In the genomic region with DNA sequence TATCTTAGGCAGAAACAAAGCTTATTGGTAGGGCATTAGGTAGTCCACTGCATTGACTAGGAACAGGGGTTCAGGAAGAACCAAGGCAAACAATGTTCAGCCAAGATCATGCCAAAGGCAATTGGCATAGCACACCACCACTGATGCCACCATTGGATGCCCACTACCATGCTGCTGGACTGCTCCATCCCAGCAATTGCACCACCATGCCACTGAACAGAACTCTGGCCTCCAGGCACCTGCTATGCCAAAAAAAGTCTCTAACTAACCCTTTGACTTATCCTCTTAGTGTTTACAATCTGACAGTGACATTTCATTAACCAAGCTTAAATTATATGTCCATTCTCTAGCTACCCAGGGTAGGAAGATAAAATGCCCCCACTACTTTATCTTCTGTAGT, we compare ENCODE assay signal across 21 cellular contexts.
A peak's percentile ranks its signal among the peaks of the same experiment; 100 is the strongest.
DNase-seq lines count a peak whose midpoint lies in the region; ATAC-seq, FAIRE-seq and TF ChIP-seq lines count a peak whose summit lies in the region.
"Had no signal": no experiment of that assay in that cellular context is flagged by ENCODE, and none has a peak within 500 bp of the region (broad histone marks: within the 10 kb centered on the region; RNA-seq: fewer than 3 reads in every experiment).

No MANE protein-coding gene starts in this region.

- no peak overlapping the region for H3K4me3 ChIP-seq in liver (ENCODE audit: low read depth in 1 of 3, low read length in 3 of 3)
- H3K4me3 ChIP-seq in HepG2 (replicated peaks in 1 of 3; ENCODE audit: insufficient read depth in 1 of 3, low read depth in 2 of 3, low read length in 3 of 3), result no peak overlapping the region
- H3K4me3 ChIP-seq in right lobe of liver, result no peak overlapping the region
- H3K4me3 ChIP-seq: A549; BLaER1 treated with 17β-estradiol and CSF1 and Interleukin-3, amounts not matched to agents 10 nM and 100 nM had no signal

- H3K9ac ChIP-seq in liver (ENCODE audit: low read depth in 1 of 2, low read length in 2 of 2) (no peak overlapping the region), HepG2 (ENCODE audit: insufficient read depth, low read depth, low read length) (no peak overlapping the region)
- H3K9ac ChIP-seq: BLaER1 treated with 17β-estradiol and CSF1 and Interleukin-3, amounts not matched to agents 10 nM and 100 nM had no signal

- TF ChIP-seq CTCF in liver (IDR thresholded peaks at IDR 0.05; ENCODE audit: low read depth, low read length, missing input control), result no peak
- no peak for TF ChIP-seq CTCF in HepG2 (CRISPR knock-in tag; IDR thresholded peaks at IDR 0.05)
- no peak for TF ChIP-seq CTCF in right lobe of liver (IDR thresholded peaks at IDR 0.05)

- TF ChIP-seq EP300 in HepG2 (IDR thresholded peaks at IDR 0.05; ENCODE audit: low read depth in 2 of 2, low read length in 2 of 2) (no peak), HepG2 (CRISPR knock-in tag; IDR thresholded peaks at IDR 0.05; ENCODE audit: borderline replicate concordance) (no peak)

- CTCF ChIA-PET in HepG2 (lab: Yijun Ruan, JAX; ENCODE audit: low intra/inter-chr PET ratio, low total read pairs), result no interaction called here

- intact Hi-C loops in HepG2 (cut with micrococcal nuclease; ENCODE audit: unreplicated experiment) (loop anchor here (10.0 kb wide), 1 partner anchor 131 kb away; no protein-coding TSS in a partner anchor), right lobe of liver (cut with DNase I) (no loop called here)

- FAIRE-seq in HepG2 (lab: Jason Lieb, UNC), result no peak
- peak; percentile 20 for FAIRE-seq in urothelium cell line (lab: Jason Lieb, UNC)
- FAIRE-seq: A549, D721Med, GM12891, GM19239 had no signal

- no peaks in the 10 kb centered on the region for H3K27me3 ChIP-seq in liver (ENCODE audit: control insufficient read depth in 4 of 4, insufficient read depth in 4 of 4, low read length in 3 of 4)
- no peaks in the 10 kb centered on the region for H3K27me3 ChIP-seq in HepG2 (ENCODE audit: control insufficient read depth in 1 of 2, insufficient read depth in 2 of 2, low read length in 2 of 2)
- no peaks in the 10 kb centered on the region for H3K27me3 ChIP-seq in right lobe of liver
- H3K27me3 ChIP-seq: BLaER1 treated with 17β-estradiol and CSF1 and Interleukin-3, amounts not matched to agents 10 nM and 100 nM had no signal

- H3K9me3 ChIP-seq in liver (ENCODE audit: control insufficient read depth in 4 of 4, low read length in 3 of 4), result no peaks in the 10 kb centered on the region
- no peaks in the 10 kb centered on the region; the same call in 1 of the 2 replicates for H3K9me3 ChIP-seq in HepG2 (ENCODE audit: low read length)
- H3K9me3 ChIP-seq in right lobe of liver, result no peaks in the 10 kb centered on the region
- H3K9me3 ChIP-seq: A549; BLaER1 treated with 17β-estradiol and CSF1 and Interleukin-3, amounts not matched to agents 10 nM and 100 nM; Caco-2 had no signal

- H4K20me1 ChIP-seq in HepG2 (ENCODE audit: insufficient read depth, low read length), result no peaks in the 10 kb centered on the region
- H4K20me1 ChIP-seq: BLaER1 treated with 17β-estradiol and CSF1 and Interleukin-3, amounts not matched to agents 10 nM and 100 nM had no signal

- no TSS peak for BruUV-seq in HepG2 (replicated peaks; lab: Mats Ljungman, UMichigan)

- DNase-seq in HepG2 (ENCODE audit: low spot score) (no peak), right lobe of liver (peak in 2 of 3 donors; percentile 67 to 87), urothelium cell line (ENCODE audit: low spot score) (no peak)
- DNase-seq in stimulated activated CD4-positive, alpha-beta T cell treated with anti-CD3 and anti-CD28 coated beads, Interleukin-12 subunit alpha, Interleukin-12 subunit beta, amount 100 ng/mL, for 4 hours, result no peak
- DNase-seq: AML-193; Caco-2; Calu3; CD4-positive, alpha-beta memory T cell; CD4-positive, CD25-positive, alpha-beta regulatory T cell; CD8-positive, alpha-beta memory T cell; DMS79 treated with DMSO at 0.1 percent for 48 hours; GF-D8 had no signal

- TF ChIP-seq POLR2A in HepG2 (IDR thresholded peaks at IDR 0.05; ENCODE audit: insufficient read depth in 1 of 2, low read depth in 2 of 2, low read length in 2 of 2), result no peak
- TF ChIP-seq POLR2A in right lobe of liver (IDR thresholded peaks at IDR 0.05), result no peak

- peak overlapping the region; percentile 62 to 74 for H3K27ac ChIP-seq in liver (ENCODE audit: low read depth in 1 of 2, low read length in 2 of 2)
- no peak overlapping the region for H3K27ac ChIP-seq in HepG2 (ENCODE audit: extremely low read length, insufficient read depth, low read length)
- peak overlapping the region; percentile 28 to 67 (median 60) for H3K27ac ChIP-seq in right lobe of liver
- H3K27ac ChIP-seq: 22Rv1; A549; BLaER1 treated with 17β-estradiol and CSF1 and Interleukin-3, amounts not matched to agents 10 nM and 100 nM; C4-2B had no signal

- in situ Hi-C loops in HepG2 (cut with HindIII; ENCODE audit: extremely low pct_ligation_motif_present, low pct_unique_long_range_greater_than_20kb), result no loop called here

- POLR2A ChIA-PET in HepG2 (lab: Yijun Ruan, JAX), result no interaction called here

- ATAC-seq in HepG2 (no peak), right lobe of liver (peak; percentile 66 to 84 (median 80)), HG02938 (IDR thresholded peaks at IDR 0.05; ENCODE audit: unreplicated experiment) (no peak)
- ATAC-seq: A549 had no signal

- no peaks in the 10 kb centered on the region for H3K79me2 ChIP-seq in HepG2 (ENCODE audit: insufficient read depth, low read length)

- no peak overlapping the region for H2AFZ ChIP-seq in HepG2 (ENCODE audit: low read length)

- H3K36me3 ChIP-seq in liver (ENCODE audit: control insufficient read depth in 4 of 4, insufficient read depth in 3 of 4, low read depth in 1 of 4, low read length in 3 of 4) (peaks cover 0 to 1% (median 0%) of the 10 kb centered on the region in 4 donors), HepG2 (replicated peaks in 1 of 2; ENCODE audit: control insufficient read depth in 1 of 2, insufficient read depth in 2 of 2, low read length in 2 of 2) (no peaks in the 10 kb centered on the region), right lobe of liver (no peaks in the 10 kb centered on the region)
- H3K36me3 ChIP-seq: BLaER1 treated with 17β-estradiol and CSF1 and Interleukin-3, amounts not matched to agents 10 nM and 100 nM had no signal

- no peak overlapping the region for H3K4me2 ChIP-seq in HepG2 (ENCODE audit: low read depth, low read length)
- H3K4me2 ChIP-seq: A549; BLaER1 treated with 17β-estradiol and CSF1 and Interleukin-3, amounts not matched to agents 10 nM and 100 nM had no signal

- peaks cover 2 to 12% (median 6%) of the 10 kb centered on the region in 4 donors for H3K4me1 ChIP-seq in liver (ENCODE audit: control insufficient read depth in 4 of 4, insufficient read depth in 4 of 4, low read length in 3 of 4)
- no peaks in the 10 kb centered on the region for H3K4me1 ChIP-seq in HepG2 (ENCODE audit: insufficient read depth, low read length)
- H3K4me1 ChIP-seq in right lobe of liver, result peaks cover 0 to 24% (median 9%) of the 10 kb centered on the region in 4 donors
- H3K4me1 ChIP-seq: Caco-2 had no signal

- TF ChIP-seq RAD21 in liver (IDR thresholded peaks at IDR 0.05) (peak in 1 of 2 donors; percentile 14), HepG2 (CRISPR knock-in tag; IDR thresholded peaks at IDR 0.05) (no peak)

TF ChIP-seq in liver, 16 proteins besides CTCF, POLR2A, EP300 and RAD21 (continues in another document):
- TF ChIP-seq EGR1 (IDR thresholded peaks at IDR 0.05; ENCODE audit: low read depth in 2 of 2), result no peak
- no peak for TF ChIP-seq FOXA1 (IDR thresholded peaks at IDR 0.05)
- TF ChIP-seq, protein P1, sequence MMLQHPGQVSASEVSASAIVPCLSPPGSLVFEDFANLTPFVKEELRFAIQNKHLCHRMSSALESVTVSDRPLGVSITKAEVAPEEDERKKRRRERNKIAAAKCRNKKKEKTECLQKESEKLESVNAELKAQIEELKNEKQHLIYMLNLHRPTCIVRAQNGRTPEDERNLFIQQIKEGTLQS (IDR thresholded peaks at IDR 0.05), result no peak
- peak; percentile 61 for TF ChIP-seq YY1 (IDR thresholded peaks at IDR 0.05)
- no peak for TF ChIP-seq HNF4G (IDR thresholded peaks at IDR 0.05)
- peak in 1 of 2 donors; percentile 78 for TF ChIP-seq HNF4A (conservative IDR thresholded peaks at IDR 0.05)
- TF ChIP-seq, protein P2, sequence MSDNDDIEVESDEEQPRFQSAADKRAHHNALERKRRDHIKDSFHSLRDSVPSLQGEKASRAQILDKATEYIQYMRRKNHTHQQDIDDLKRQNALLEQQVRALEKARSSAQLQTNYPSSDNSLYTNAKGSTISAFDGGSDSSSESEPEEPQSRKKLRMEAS (IDR thresholded peaks at IDR 0.05), result peak; percentile 45

TF ChIP-seq in HepG2, 621 proteins besides CTCF, POLR2A, EP300 and RAD21 (continues in another document):
- TF ChIP-seq FOSL1 (CRISPR knock-in tag; IDR thresholded peaks at IDR 0.05; ENCODE audit: borderline replicate concordance) (no peak), KLF16 (CRISPR knock-in tag; IDR thresholded peaks at IDR 0.05) (no peak), GPN1 (CRISPR knock-in tag; IDR thresholded peaks at IDR 0.05; ENCODE audit: borderline replicate concordance) (no peak), POLR2G (IDR thresholded peaks at IDR 0.05; ENCODE audit: low read depth, low read length) (no peak), ZNF235 (CRISPR knock-in tag; IDR thresholded peaks at IDR 0.05; ENCODE audit: borderline replicate concordance) (no peak), ZNF792 (CRISPR knock-in tag; IDR thresholded peaks at IDR 0.05) (no peak), HNRNPUL1 (IDR thresholded peaks at IDR 0.05; ENCODE audit: low read depth, low read length) (no peak), MTF2 (CRISPR knock-in tag; IDR thresholded peaks at IDR 0.05; ENCODE audit: borderline replicate concordance) (no peak), PHF5A (CRISPR knock-in tag; IDR thresholded peaks at IDR 0.05; ENCODE audit: low read depth, unreplicated experiment) (no peak), MAFG (CRISPR knock-in tag; IDR thresholded peaks at IDR 0.05) (no peak)
- TF ChIP-seq, protein P3, sequence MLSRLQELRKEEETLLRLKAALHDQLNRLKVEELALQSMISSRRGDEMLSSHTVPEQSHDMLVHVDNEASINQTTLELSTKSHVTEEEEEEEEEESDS (CRISPR knock-in tag; IDR thresholded peaks at IDR 0.05; ENCODE audit: borderline replicate concordance), result no peak
- TF ChIP-seq, protein P4, sequence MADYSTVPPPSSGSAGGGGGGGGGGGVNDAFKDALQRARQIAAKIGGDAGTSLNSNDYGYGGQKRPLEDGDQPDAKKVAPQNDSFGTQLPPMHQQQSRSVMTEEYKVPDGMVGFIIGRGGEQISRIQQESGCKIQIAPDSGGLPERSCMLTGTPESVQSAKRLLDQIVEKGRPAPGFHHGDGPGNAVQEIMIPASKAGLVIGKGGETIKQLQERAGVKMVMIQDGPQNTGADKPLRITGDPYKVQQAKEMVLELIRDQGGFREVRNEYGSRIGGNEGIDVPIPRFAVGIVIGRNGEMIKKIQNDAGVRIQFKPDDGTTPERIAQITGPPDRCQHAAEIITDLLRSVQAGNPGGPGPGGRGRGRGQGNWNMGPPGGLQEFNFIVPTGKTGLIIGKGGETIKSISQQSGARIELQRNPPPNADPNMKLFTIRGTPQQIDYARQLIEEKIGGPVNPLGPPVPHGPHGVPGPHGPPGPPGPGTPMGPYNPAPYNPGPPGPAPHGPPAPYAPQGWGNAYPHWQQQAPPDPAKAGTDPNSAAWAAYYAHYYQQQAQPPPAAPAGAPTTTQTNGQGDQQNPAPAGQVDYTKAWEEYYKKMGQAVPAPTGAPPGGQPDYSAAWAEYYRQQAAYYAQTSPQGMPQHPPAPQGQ (CRISPR knock-in tag; IDR thresholded peaks at IDR 0.05; ENCODE audit: borderline replicate concordance), result no peak

Comparison
In these comparisons a context has a peak if more than half of its experiments do, and no peak if none do; other contexts are left out.
1. ATAC-seq: peak in right lobe of liver (4 of 4); none in HepG2 (single experiment) and HG02938 (single experiment).
2. DNase-seq: peak in right lobe of liver (2 of 3); none in HepG2 (single experiment), urothelium cell line (single experiment) and stimulated activated CD4-positive, alpha-beta T cell treated with anti-CD3 and anti-CD28 coated beads, Interleukin-12 subunit alpha, Interleukin-12 subunit beta, amount 100 ng/mL, for 4 hours (single experiment).